In the genomic region with DNA sequence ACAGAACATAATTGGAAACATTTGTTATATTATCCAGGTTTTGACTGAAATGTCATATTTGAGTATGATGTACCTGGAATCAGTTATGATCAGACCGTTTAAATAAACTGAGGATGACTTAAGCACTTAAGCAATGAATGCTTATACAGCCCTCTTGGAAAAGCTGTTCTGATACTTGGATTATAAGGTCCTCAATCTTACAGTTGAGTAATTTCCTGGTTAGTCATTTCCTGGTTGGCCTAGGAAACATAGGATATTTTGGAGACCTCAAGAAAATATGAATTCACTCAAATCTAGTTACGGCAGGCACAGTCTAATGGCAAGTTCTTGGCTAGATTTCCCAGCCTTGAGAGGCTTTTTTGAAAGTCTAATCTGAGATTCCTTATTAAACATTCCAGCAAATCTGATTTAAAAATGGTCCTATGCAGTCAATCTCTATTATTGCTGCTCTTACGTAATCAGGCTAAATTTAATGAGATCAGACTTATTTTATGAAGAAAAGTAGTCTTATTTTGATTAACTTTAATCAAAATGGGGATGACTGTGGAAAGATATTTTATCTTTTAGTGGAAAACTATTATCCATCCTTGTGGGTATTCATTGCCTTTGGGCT, we compare ENCODE assay signal across 16 cellular contexts.
DNase-seq lines count a peak whose midpoint lies in the region; ATAC-seq and TF ChIP-seq lines count a peak whose summit lies in the region.
"Had no signal": no experiment of that assay in that cellular context is flagged by ENCODE, and none has a peak within 500 bp of the region (broad histone marks: within the 10 kb centered on the region; RNA-seq: fewer than 3 reads in every experiment).

No MANE protein-coding gene starts in this region.

- no peaks in the 10 kb centered on the region for H3K36me3 ChIP-seq in left lung
- H3K36me3 ChIP-seq: esophagus muscularis mucosa, pancreas had no signal

- H3K4me1 ChIP-seq in left lung: no peaks in the 10 kb centered on the region
- H3K4me1 ChIP-seq: pancreas had no signal

- H3K4me3 ChIP-seq in cardiac fibroblast (replicated peaks in 1 of 2; ENCODE audit: low read depth in 2 of 2, low read length in 2 of 2): no peak overlapping the region
- H3K4me3 ChIP-seq in left lung: no peak overlapping the region
- H3K4me3 ChIP-seq: esophagus muscularis mucosa, pancreas had no signal

- H3K27ac ChIP-seq in left lung: no peak overlapping the region
- H3K27ac ChIP-seq: esophagus muscularis mucosa, pancreas, VCaP had no signal

- TF ChIP-seq CTCF in AG09319 (IDR thresholded peaks at IDR 0.05; ENCODE audit: low read depth, low read length): no peak
- no peak for TF ChIP-seq CTCF in cardiac fibroblast (IDR thresholded peaks at IDR 0.05; ENCODE audit: low read depth, low read length)
- no peak for TF ChIP-seq CTCF in left lung (IDR thresholded peaks at IDR 0.05)

- intact Hi-C loops in left lung (cut with DNase I): no loop called here

- DNase-seq in AG09319 (ENCODE audit: extremely low read depth, low read depth): peak; percentile 19
- DNase-seq in LHCN-M2 (ENCODE audit: low read depth): peak; percentile 26
- DNase-seq in cardiac fibroblast (ENCODE audit: low read depth in 2 of 2): peak; percentile 89 to 91
- DNase-seq in left lung: no peak
- no peak for DNase-seq in activated CD4-positive, alpha-beta T cell treated with anti-CD3 and anti-CD28 coated beads for 1 hour
- no peak for DNase-seq in COR-L47 (lab: John Stamatoyannopoulos, UW)
- DNase-seq: activated CD8-positive, alpha-beta memory T cell treated with anti-CD3 and anti-CD28 coated beads, Interleukin-2, amount 10 ng/mL, durations not matched to agents 7 days and 5 days; activated naive CD4-positive, alpha-beta T cell treated with anti-CD3 and anti-CD28 coated beads for 36 hours; GOT3; MM.1S; NK-92 treated with Interleukin-12 subunit alpha and Interleukin-12 subunit beta, amount 100 ng/mL, for 24 hours; pancreas had no signal

- peak; percentile 46 for ATAC-seq in left lung
- no peak for ATAC-seq in HG03378 (IDR thresholded peaks at IDR 0.05; ENCODE audit: unreplicated experiment)
- ATAC-seq in GM19455 (IDR thresholded peaks at IDR 0.05; ENCODE audit: unreplicated experiment): no peak
- ATAC-seq: activated CD8-positive, alpha-beta memory T cell treated with anti-CD3 and anti-CD28 coated beads, Interleukin-2, amount 10 ng/mL, durations not matched to agents 7 days and 5 days; pancreas had no signal

- H3K9me3 ChIP-seq in left lung: peaks cover 0 to 14% of the 10 kb centered on the region in 2 donors
- H3K9me3 ChIP-seq: pancreas had no signal

- no peaks in the 10 kb centered on the region for H3K27me3 ChIP-seq in left lung
- H3K27me3 ChIP-seq: esophagus muscularis mucosa, pancreas had no signal

Comparison
In these comparisons a context has a peak if more than half of its experiments do, and no peak if none do; other contexts are left out.
1. DNase-seq: peak in AG09319 (single experiment), LHCN-M2 (single experiment) and cardiac fibroblast (2 of 2); none in left lung (0 of 2), activated CD4-positive, alpha-beta T cell treated with anti-CD3 and anti-CD28 coated beads for 1 hour (single experiment) and COR-L47 (single experiment).